1 cellular context compared by ENCODE assay signal in genomic region chr15:36434160-36434559, GRCh38.
TF ChIP-seq lines count a peak whose summit lies in the region.

No MANE protein-coding gene starts in this region.

TF ChIP-seq in HCT116, 20 proteins besides CTCF, POLR2A, EP300 and RAD21 (continued from another document):
- TF ChIP-seq, protein P1, sequence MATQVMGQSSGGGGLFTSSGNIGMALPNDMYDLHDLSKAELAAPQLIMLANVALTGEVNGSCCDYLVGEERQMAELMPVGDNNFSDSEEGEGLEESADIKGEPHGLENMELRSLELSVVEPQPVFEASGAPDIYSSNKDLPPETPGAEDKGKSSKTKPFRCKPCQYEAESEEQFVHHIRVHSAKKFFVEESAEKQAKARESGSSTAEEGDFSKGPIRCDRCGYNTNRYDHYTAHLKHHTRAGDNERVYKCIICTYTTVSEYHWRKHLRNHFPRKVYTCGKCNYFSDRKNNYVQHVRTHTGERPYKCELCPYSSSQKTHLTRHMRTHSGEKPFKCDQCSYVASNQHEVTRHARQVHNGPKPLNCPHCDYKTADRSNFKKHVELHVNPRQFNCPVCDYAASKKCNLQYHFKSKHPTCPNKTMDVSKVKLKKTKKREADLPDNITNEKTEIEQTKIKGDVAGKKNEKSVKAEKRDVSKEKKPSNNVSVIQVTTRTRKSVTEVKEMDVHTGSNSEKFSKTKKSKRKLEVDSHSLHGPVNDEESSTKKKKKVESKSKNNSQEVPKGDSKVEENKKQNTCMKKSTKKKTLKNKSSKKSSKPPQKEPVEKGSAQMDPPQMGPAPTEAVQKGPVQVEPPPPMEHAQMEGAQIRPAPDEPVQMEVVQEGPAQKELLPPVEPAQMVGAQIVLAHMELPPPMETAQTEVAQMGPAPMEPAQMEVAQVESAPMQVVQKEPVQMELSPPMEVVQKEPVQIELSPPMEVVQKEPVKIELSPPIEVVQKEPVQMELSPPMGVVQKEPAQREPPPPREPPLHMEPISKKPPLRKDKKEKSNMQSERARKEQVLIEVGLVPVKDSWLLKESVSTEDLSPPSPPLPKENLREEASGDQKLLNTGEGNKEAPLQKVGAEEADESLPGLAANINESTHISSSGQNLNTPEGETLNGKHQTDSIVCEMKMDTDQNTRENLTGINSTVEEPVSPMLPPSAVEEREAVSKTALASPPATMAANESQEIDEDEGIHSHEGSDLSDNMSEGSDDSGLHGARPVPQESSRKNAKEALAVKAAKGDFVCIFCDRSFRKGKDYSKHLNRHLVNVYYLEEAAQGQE (IDR thresholded peaks at IDR 0.05; ENCODE audit: low read depth): no peak
- no peak for TF ChIP-seq ZFX (IDR thresholded peaks at IDR 0.05)
- TF ChIP-seq CEBPB (IDR thresholded peaks at IDR 0.05; ENCODE audit: low read depth): no peak
